1 cellular context compared by ENCODE assay signal in the genomic region with DNA sequence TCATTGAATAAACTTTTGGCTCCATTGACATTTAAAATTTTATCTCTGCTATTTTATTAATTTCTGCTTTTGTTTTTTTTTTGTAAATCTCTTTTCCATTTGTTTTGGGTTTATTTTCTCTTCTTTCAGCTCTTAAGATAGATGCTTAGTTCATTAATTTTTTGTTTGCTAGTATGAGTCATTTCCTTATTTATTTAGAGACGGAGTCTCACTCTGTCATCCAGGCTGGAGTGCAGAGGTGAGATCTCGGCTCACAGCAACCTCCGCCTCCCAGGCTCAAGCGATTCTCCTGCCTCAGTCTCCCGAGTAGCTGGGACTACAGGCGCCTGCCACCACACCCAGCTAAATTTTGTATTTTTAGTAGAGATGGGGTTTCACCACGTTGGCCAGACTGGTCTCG.
A peak's percentile ranks its signal among the peaks of the same experiment; 100 is the strongest.
TF ChIP-seq lines count a peak whose summit lies in the region.
"Not testable (repeated sequence)": the region's sequence is repeated elsewhere in the genome, so short reads cannot be mapped to it uniquely, and the experiment has no call there.

No MANE protein-coding gene starts in this region.

TF ChIP-seq in K562, 482 proteins besides CTCF, POLR2A, EP300 and RAD21 (continued from another document):
- TF ChIP-seq, protein P1, sequence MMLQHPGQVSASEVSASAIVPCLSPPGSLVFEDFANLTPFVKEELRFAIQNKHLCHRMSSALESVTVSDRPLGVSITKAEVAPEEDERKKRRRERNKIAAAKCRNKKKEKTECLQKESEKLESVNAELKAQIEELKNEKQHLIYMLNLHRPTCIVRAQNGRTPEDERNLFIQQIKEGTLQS (IDR thresholded peaks at IDR 0.05): peak; percentile 45; the same call in 1 of the 2 replicates
- TF ChIP-seq, protein P1 (CRISPR knock-in tag; conservative IDR thresholded peaks at IDR 0.05): not testable (repeated sequence)
- TF ChIP-seq SMARCE1 (IDR thresholded peaks at IDR 0.05): peak; percentile 53; the same call in 1 of the 2 replicates
TF ChIP-seq in K562: peak in this region for 5; not testable (repeated sequence) for 477.
